In the genomic region with DNA sequence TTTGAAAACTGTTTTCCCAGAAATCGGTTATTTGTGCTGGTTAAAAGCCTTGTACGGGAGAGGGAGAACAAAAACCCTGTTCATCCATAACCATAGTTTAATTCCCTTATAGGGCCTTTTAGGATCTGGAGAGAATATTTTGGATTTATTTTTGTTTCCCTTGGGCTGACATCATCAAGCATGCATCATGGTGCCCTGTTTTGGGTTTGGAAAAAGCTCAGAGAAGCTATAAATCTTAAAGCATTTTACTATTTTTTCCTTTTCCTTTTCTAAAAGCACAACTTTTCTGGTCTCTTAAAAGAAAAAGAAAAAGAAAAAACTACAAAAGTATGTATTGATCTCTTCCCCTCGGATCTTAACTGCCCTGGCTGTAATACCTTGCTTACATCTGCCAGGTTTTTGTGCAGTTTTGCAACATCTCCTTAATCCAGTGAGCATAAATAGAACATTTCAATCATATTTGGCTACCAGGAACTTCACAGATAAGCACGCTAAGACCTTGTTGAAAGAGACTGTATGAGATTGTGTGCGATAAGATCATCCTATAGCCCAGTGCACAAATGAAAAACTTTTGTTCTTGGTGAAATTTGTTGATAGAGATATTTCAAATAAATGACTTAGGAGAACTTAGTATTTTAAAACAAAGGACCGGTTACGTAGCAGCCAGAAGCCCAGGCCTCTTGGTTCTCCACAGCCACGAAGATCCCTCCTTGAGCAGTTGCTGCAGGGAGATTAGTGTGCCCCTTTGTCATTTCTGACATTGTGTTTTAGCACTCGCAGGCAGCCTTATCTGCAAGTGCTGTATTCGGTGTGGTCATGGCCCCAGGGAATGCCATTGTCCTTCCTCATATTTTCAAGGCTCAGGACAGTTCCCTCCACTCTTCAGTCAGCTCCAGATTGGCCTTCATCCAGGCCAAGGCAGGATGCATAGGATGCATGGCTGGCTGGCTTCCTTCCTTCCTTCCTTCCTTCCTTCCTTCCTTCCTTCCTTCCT, we compare ENCODE assay signal across 13 cellular contexts.
DNase-seq lines count a peak whose midpoint lies in the region; ATAC-seq and TF ChIP-seq lines count a peak whose summit lies in the region.
"Had no signal": no experiment of that assay in that cellular context is flagged by ENCODE, and none has a peak within 500 bp of the region (broad histone marks: within the 10 kb centered on the region; RNA-seq: fewer than 3 reads in every experiment).

No MANE protein-coding gene starts in this region.

- H3K27ac ChIP-seq in HEK293 (ENCODE audit: extremely low read depth, low read depth, low read length): peak overlapping the region; percentile 12; the same call in 1 of the 2 replicates
- H3K27ac ChIP-seq in right lobe of liver: peak overlapping the region in 2 of 3 donors; percentile 39 to 68
- H3K27ac ChIP-seq in stomach smooth muscle (ENCODE audit: low read length): peak overlapping the region; percentile 42
- no peak overlapping the region for H3K27ac ChIP-seq in foreskin keratinocyte
- H3K27ac ChIP-seq: epithelial cell of prostate had no signal

- peak; percentile 50 for DNase-seq in choroid plexus epithelial cell (ENCODE audit: low read depth)
- no peak for DNase-seq in right lobe of liver
- DNase-seq in foreskin keratinocyte: no peak
- no peak for DNase-seq in NCI-H82 (lab: John Stamatoyannopoulos, UW)
- DNase-seq: activated CD4-positive, CD25-positive, alpha-beta regulatory T cell treated with anti-CD3 and anti-CD28 coated beads, Interleukin-2, amount 50 U/mL, for 72 hours; activated naive CD4-positive, alpha-beta T cell treated with anti-CD3 and anti-CD28 coated beads, Interleukin-2, amount 10 ng/mL, durations not matched to agents 7 days and 5 days; MM.1S had no signal

- H3K27me3 ChIP-seq in right lobe of liver: no peaks in the 10 kb centered on the region
- no peaks in the 10 kb centered on the region for H3K27me3 ChIP-seq in stomach smooth muscle (ENCODE audit: control insufficient read depth in 1 of 2, insufficient read depth in 2 of 2, low read length in 2 of 2)
- H3K27me3 ChIP-seq in foreskin keratinocyte: peaks cover 38% of the 10 kb centered on the region

- ATAC-seq in right lobe of liver: peak; percentile 23 to 53 (median 44)
- no peak for ATAC-seq in foreskin keratinocyte
- no peak for ATAC-seq in GM18873 (IDR thresholded peaks at IDR 0.05; ENCODE audit: low FRiP score, unreplicated experiment)
- no peak for ATAC-seq in HG03460 (IDR thresholded peaks at IDR 0.05; ENCODE audit: unreplicated experiment)

- CTCF ChIA-PET in HEK293 (lab: Yijun Ruan, JAX): interaction anchor here (1.1 kb wide), 1 partner anchor 114 kb away, joined by 3 read pairs; no protein-coding TSS in a partner anchor

- H3K4me3 ChIP-seq in HEK293 (ENCODE audit: low read depth, low read length): no peak overlapping the region
- H3K4me3 ChIP-seq in choroid plexus epithelial cell (ENCODE audit: low read depth, low read length): no peak overlapping the region
- H3K4me3 ChIP-seq in right lobe of liver: no peak overlapping the region
- peak overlapping the region in 1 of 2 donors; percentile 29 for H3K4me3 ChIP-seq in stomach smooth muscle (ENCODE audit: low read length in 2 of 2)

- H3K36me3 ChIP-seq in HEK293 (ENCODE audit: control insufficient read depth in 2 of 2, insufficient read depth in 1 of 2, low read length in 2 of 2) (no peaks in the 10 kb centered on the region), right lobe of liver (no peaks in the 10 kb centered on the region), stomach smooth muscle (ENCODE audit: control insufficient read depth in 2 of 2, insufficient read depth in 2 of 2, low read length in 2 of 2) (no peaks in the 10 kb centered on the region)

- 33% methylated on average over 10 of the region's 10 CpGs for WGBS in right lobe of liver (ENCODE audit: insufficient coverage, low coverage, low lambda C conversion rate, missing lambda C conversion rate)

- TF ChIP-seq CTCF in HEK293 (tag by site-specific recombination; IDR thresholded peaks at IDR 0.05) (no peak), choroid plexus epithelial cell (conservative IDR thresholded peaks at IDR 0.05; ENCODE audit: low read depth, low read length) (no peak), right lobe of liver (IDR thresholded peaks at IDR 0.05) (no peak), foreskin keratinocyte (conservative IDR thresholded peaks at IDR 0.05) (no peak)

- TF ChIP-seq POLR2A in right lobe of liver (IDR thresholded peaks at IDR 0.05): no peak

- intact Hi-C loops in right lobe of liver (cut with DNase I): no loop called here

- peaks cover 9% of the 10 kb centered on the region; the same call in 1 of the 2 replicates for H3K4me1 ChIP-seq in HEK293 (ENCODE audit: control insufficient read depth, insufficient read depth, low read length)
- peaks cover 0 to 89% (median 36%) of the 10 kb centered on the region in 4 donors for H3K4me1 ChIP-seq in right lobe of liver
- peaks cover 53% of the 10 kb centered on the region for H3K4me1 ChIP-seq in stomach smooth muscle (ENCODE audit: control insufficient read depth, insufficient read depth, low read length)
- no peaks in the 10 kb centered on the region for H3K4me1 ChIP-seq in foreskin keratinocyte

- H3K9me3 ChIP-seq in HEK293 (ENCODE audit: control insufficient read depth, insufficient read depth, low read depth, low read length): no peaks in the 10 kb centered on the region
- no peaks in the 10 kb centered on the region for H3K9me3 ChIP-seq in right lobe of liver
- no peaks in the 10 kb centered on the region for H3K9me3 ChIP-seq in stomach smooth muscle (ENCODE audit: control insufficient read depth in 2 of 2, low read length in 2 of 2)
- H3K9me3 ChIP-seq: Caco-2 had no signal

- H3K9ac ChIP-seq in stomach smooth muscle (ENCODE audit: low read length in 2 of 2): no peak overlapping the region

- POLR2A ChIA-PET in HEK293 (lab: Yijun Ruan, JAX): interaction anchor here (0.6 to 1.6 kb wide), 4 partner anchors 12 to 113 kb away, joined by 3 to 4 read pairs (median 4); no protein-coding TSS in a partner anchor

TF ChIP-seq in HEK293, 187 proteins besides CTCF, POLR2A, EP300 and RAD21:
- TF ChIP-seq ZNF701 (tag by site-specific recombination; IDR thresholded peaks at IDR 0.05): no peak
- TF ChIP-seq ZEB2 (tag by site-specific recombination; IDR thresholded peaks at IDR 0.05): no peak
- peak; percentile 36; the same call in 1 of the 2 replicates for TF ChIP-seq TCF7L2 (IDR thresholded peaks at IDR 0.05; ENCODE audit: borderline replicate concordance, low read depth, low read length)
- TF ChIP-seq, protein P1, sequence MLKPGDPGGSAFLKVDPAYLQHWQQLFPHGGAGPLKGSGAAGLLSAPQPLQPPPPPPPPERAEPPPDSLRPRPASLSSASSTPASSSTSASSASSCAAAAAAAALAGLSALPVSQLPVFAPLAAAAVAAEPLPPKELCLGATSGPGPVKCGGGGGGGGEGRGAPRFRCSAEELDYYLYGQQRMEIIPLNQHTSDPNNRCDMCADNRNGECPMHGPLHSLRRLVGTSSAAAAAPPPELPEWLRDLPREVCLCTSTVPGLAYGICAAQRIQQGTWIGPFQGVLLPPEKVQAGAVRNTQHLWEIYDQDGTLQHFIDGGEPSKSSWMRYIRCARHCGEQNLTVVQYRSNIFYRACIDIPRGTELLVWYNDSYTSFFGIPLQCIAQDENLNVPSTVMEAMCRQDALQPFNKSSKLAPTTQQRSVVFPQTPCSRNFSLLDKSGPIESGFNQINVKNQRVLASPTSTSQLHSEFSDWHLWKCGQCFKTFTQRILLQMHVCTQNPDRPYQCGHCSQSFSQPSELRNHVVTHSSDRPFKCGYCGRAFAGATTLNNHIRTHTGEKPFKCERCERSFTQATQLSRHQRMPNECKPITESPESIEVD (tag by site-specific recombination; IDR thresholded peaks at IDR 0.05): peak; percentile 90
- TF ChIP-seq ZNF596 (tag by site-specific recombination; IDR thresholded peaks at IDR 0.05): peak; percentile 24; the same call in 1 of the 2 replicates
- no peak for TF ChIP-seq ZNF76 (tag by site-specific recombination; IDR thresholded peaks at IDR 0.05; ENCODE audit: borderline replicate concordance, low read depth)
- TF ChIP-seq ZNF354C (tag by site-specific recombination; IDR thresholded peaks at IDR 0.05; ENCODE audit: borderline replicate concordance, low read depth): no peak
- peak; percentile 5; the same call in 1 of the 2 replicates for TF ChIP-seq ZBTB17 (tag by site-specific recombination; IDR thresholded peaks at IDR 0.05)
- TF ChIP-seq ZNF366 (tag by site-specific recombination; conservative IDR thresholded peaks at IDR 0.05): 0 out of 2 replicates have a peak, but pooled peaks have one; percentile 23
TF ChIP-seq in HEK293: peak in this region for 5.

Comparison
In these comparisons a context has a peak if more than half of its experiments do, and no peak if none do; other contexts are left out.
1. ATAC-seq: peak in right lobe of liver (4 of 4); none in foreskin keratinocyte (single experiment), GM18873 (single experiment) and HG03460 (single experiment).